ENCODE assay signal across 19 cellular contexts in genomic region chr17:37413875-37414519, GRCh38. TPM values are rescaled to one million over a fixed set of nuclear protein-coding genes. Genes with fewer than 3 reads are reported as not detected.
DNase-seq lines count a peak whose midpoint lies in the region; ATAC-seq and TF ChIP-seq lines count a peak whose summit lies in the region.
"Had no signal": no experiment of that assay in that cellular context is flagged by ENCODE, and none has a peak within 500 bp of the region (broad histone marks: within the 10 kb centered on the region; RNA-seq: fewer than 3 reads in every experiment).

No MANE protein-coding gene starts in this region.

- TF ChIP-seq CTCF in OCI-LY7 (conservative IDR thresholded peaks at IDR 0.05; ENCODE audit: low read length) (peak; percentile 53), epithelial cell of esophagus (IDR thresholded peaks at IDR 0.05; ENCODE audit: insufficient read depth, low read depth, low read length, missing control alignments) (peak; percentile 19), gastrocnemius medialis (IDR thresholded peaks at IDR 0.05 in 4 of 5, conservative IDR thresholded peaks at IDR 0.05 in 1 of 5) (no peak)

- peak; percentile 59 for ATAC-seq in stimulated activated memory B cell treated with anti-CD40 and anti-IgM and Interleukin-4, amounts not matched to agents 10 μg/mL and 1 μg/mL and 100 μg/mL, for 72 hours
- ATAC-seq in gastrocnemius medialis (no peak), HG02623 (IDR thresholded peaks at IDR 0.05; ENCODE audit: unreplicated experiment) (no peak)
- ATAC-seq: esophagus mucosa; naive thymus-derived CD8-positive, alpha-beta T cell had no signal

- no peak overlapping the region for H3K4me3 ChIP-seq in OCI-LY7 (ENCODE audit: low read depth, low read length, poor library complexity, severe bottlenecking)
- H3K4me3 ChIP-seq in epithelial cell of esophagus (ENCODE audit: low read length), result no peak overlapping the region
- H3K4me3 ChIP-seq in gastrocnemius medialis, result no peak overlapping the region
- H3K4me3 ChIP-seq: SK-N-MC, upper lobe of left lung had no signal

- H3K79me2 ChIP-seq in OCI-LY7 (ENCODE audit: insufficient read depth, low read depth, low read length), result peaks cover 8% of the 10 kb centered on the region; the same call in 1 of the 2 replicates

- H3K4me3 Mint-ChIP-seq in stimulated activated memory B cell treated with anti-CD40 and anti-IgM and Interleukin-4, amounts not matched to agents 10 μg/mL and 1 μg/mL and 100 μg/mL, for 72 hours, result no peak overlapping the region
- H3K4me3 Mint-ChIP-seq: immature natural killer cell; naive thymus-derived CD8-positive, alpha-beta T cell had no signal

- no peaks in the 10 kb centered on the region for H4K20me1 ChIP-seq in OCI-LY7 (ENCODE audit: insufficient read depth, low read length)

- H3K36me3 ChIP-seq in OCI-LY7 (ENCODE audit: insufficient read depth, low read length) (peaks cover 91% of the 10 kb centered on the region), gastrocnemius medialis (peaks cover 0 to 57% of the 10 kb centered on the region in 2 donors)

- peaks cover 54% of the 10 kb centered on the region for H3K36me3 Mint-ChIP-seq in stimulated activated memory B cell treated with anti-CD40 and anti-IgM and Interleukin-4, amounts not matched to agents 10 μg/mL and 1 μg/mL and 100 μg/mL, for 72 hours

- H3K9me3 ChIP-seq in OCI-LY7 (ENCODE audit: low read length) (no peaks in the 10 kb centered on the region), gastrocnemius medialis (no peaks in the 10 kb centered on the region)
- H3K9me3 ChIP-seq: upper lobe of left lung had no signal

- in situ Hi-C loops in gastrocnemius medialis (cut with MboI; ENCODE audit: low sequenced_read_pairs in 4 of 4), result no loop called here

- H3K9me3 Mint-ChIP-seq in stimulated activated memory B cell treated with anti-CD40 and anti-IgM and Interleukin-4, amounts not matched to agents 10 μg/mL and 1 μg/mL and 100 μg/mL, for 72 hours, result no peaks in the 10 kb centered on the region
- H3K9me3 Mint-ChIP-seq: immature natural killer cell; naive thymus-derived CD8-positive, alpha-beta T cell had no signal

- H3K27ac ChIP-seq in OCI-LY7 (ENCODE audit: low read depth, low read length, poor library complexity, severe bottlenecking) (no peak overlapping the region), gastrocnemius medialis (no peak overlapping the region)
- H3K27ac ChIP-seq: HL-60, SK-N-MC, upper lobe of left lung had no signal

- no TSS peak for BruUV-seq in OCI-LY7 (replicated peaks; lab: Mats Ljungman, UMichigan)

- TF ChIP-seq POLR2A in gastrocnemius medialis (IDR thresholded peaks at IDR 0.05), result no peak

- no peak overlapping the region for H2AFZ ChIP-seq in OCI-LY7 (ENCODE audit: low read length)

- H3K4me2 ChIP-seq in OCI-LY7 (ENCODE audit: low read length), result no peak overlapping the region

- no peaks in the 10 kb centered on the region for H3K27me3 ChIP-seq in gastrocnemius medialis
- H3K27me3 ChIP-seq: upper lobe of left lung had no signal

- no peaks in the 10 kb centered on the region for H3K27me3 Mint-ChIP-seq in stimulated activated memory B cell treated with anti-CD40 and anti-IgM and Interleukin-4, amounts not matched to agents 10 μg/mL and 1 μg/mL and 100 μg/mL, for 72 hours
- H3K27me3 Mint-ChIP-seq: naive thymus-derived CD8-positive, alpha-beta T cell had no signal

- intact Hi-C loops in OCI-LY7 (cut with micrococcal nuclease; ENCODE audit: unreplicated experiment), result no loop called here
- intact Hi-C loops in gastrocnemius medialis (cut with DNase I; ENCODE audit: low total_unique reads), result no loop called here

- no peaks in the 10 kb centered on the region for H3K4me1 ChIP-seq in OCI-LY7 (ENCODE audit: insufficient read depth, low read length, poor library complexity, severe bottlenecking)
- no peaks in the 10 kb centered on the region for H3K4me1 ChIP-seq in gastrocnemius medialis
- H3K4me1 ChIP-seq: upper lobe of left lung had no signal

- H3K9me2 ChIP-seq in OCI-LY7 (ENCODE audit: insufficient read depth, low read length), result no peaks in the 10 kb centered on the region

- peaks cover 22% of the 10 kb centered on the region for H3K4me1 Mint-ChIP-seq in stimulated activated memory B cell treated with anti-CD40 and anti-IgM and Interleukin-4, amounts not matched to agents 10 μg/mL and 1 μg/mL and 100 μg/mL, for 72 hours
- H3K4me1 Mint-ChIP-seq: immature natural killer cell had no signal

- DNase-seq in SIG-M5 treated with dmso at 0.1 percent for 504 hours (lab: John Stamatoyannopoulos, UW; ENCODE audit: unreplicated experiment) (peak; percentile 16), SIG-M5 (lab: John Stamatoyannopoulos, UW) (no peak), OCI-LY7 (ENCODE audit: low spot score) (no peak), epithelial cell of esophagus (ENCODE audit: low read depth) (peak; percentile 10), gastrocnemius medialis (no peak), COLO668 (lab: John Stamatoyannopoulos, UW; ENCODE audit: unreplicated experiment) (no peak)
- DNase-seq: activated effector memory CD4-positive, alpha-beta T cell treated with anti-CD3 and anti-CD28 coated beads, Interleukin-2, amount 50 U/mL, for 16 hours; central memory CD4-positive, alpha-beta T cell; immature natural killer cell; naive thymus-derived CD8-positive, alpha-beta T cell; NCI-H1092 treated with DMSO at 0.1 percent for 48 hours; NCI-H748 treated with DMSO at 0.1 percent for 48 hours; small intestine; upper lobe of left lung had no signal

- POLR2A ChIA-PET in OCI-LY7 (lab: Charles Lee), result interaction anchor here (0.6 kb wide), 1 partner anchor 69 kb away, joined by 3 read pairs; no protein-coding TSS in a partner anchor

- peak overlapping the region; percentile 11 for H3K27ac Mint-ChIP-seq in stimulated activated memory B cell treated with anti-CD40 and anti-IgM and Interleukin-4, amounts not matched to agents 10 μg/mL and 1 μg/mL and 100 μg/mL, for 72 hours

- CTCF ChIA-PET in OCI-LY7 (lab: Charles Lee; ENCODE audit: unreplicated experiment), result no interaction called here

RNA-seq across cellular contexts. Expression of gene TADA2A, which starts 7.3 kb away (rescaled TPM):
- total RNA-seq in OCI-LY7 (2014; rRNA removed; shearing (Covaris generic)), result 35.8 and 53.5 TPM in 2 replicates
- total RNA-seq in OCI-LY7 (2022), result 44.5 and 46.3 TPM in 2 replicates
- 10 to 100 TPM in 3 of 4 donors, 1 to 10 TPM in 1; 9.7 to 18.4 (median 14.8) TPM for total RNA-seq in gastrocnemius medialis

RNA-seq across cellular contexts. Expression of gene ACACA, which starts 7.4 kb away (rescaled TPM):
- total RNA-seq in OCI-LY7 (2014; rRNA removed; shearing (Covaris generic)), result 32.1 and 45.4 TPM in 2 replicates
- total RNA-seq in OCI-LY7 (2022) (80.5 and 98.3 TPM in 2 replicates), gastrocnemius medialis (10 to 100 TPM; 13.4 to 28.9 (median 18.9) TPM)

RNA-seq across cellular contexts. Expression of gene C17orf78, which starts 38.2 kb away (rescaled TPM):
- not detected in 2 replicates for total RNA-seq in OCI-LY7 (2014; rRNA removed; shearing (Covaris generic))
- total RNA-seq in OCI-LY7 (2022) (not detected in 2 replicates), gastrocnemius medialis (not detected)
- total RNA-seq: esophagus mucosa; naive thymus-derived CD8-positive, alpha-beta T cell; upper lobe of left lung had no signal

Comparison
In these comparisons a context has a peak if more than half of its experiments do, and no peak if none do; other contexts are left out.
1. DNase-seq: peak in SIG-M5 treated with dmso at 0.1 percent for 504 hours (single experiment) and epithelial cell of esophagus (single experiment); none in SIG-M5 (single experiment), OCI-LY7 (single experiment), gastrocnemius medialis (0 of 2) and COLO668 (single experiment).
2. CTCF ChIP-seq: peak in OCI-LY7 (single experiment) and epithelial cell of esophagus (single experiment); none in gastrocnemius medialis (0 of 5).